In the genomic region with DNA sequence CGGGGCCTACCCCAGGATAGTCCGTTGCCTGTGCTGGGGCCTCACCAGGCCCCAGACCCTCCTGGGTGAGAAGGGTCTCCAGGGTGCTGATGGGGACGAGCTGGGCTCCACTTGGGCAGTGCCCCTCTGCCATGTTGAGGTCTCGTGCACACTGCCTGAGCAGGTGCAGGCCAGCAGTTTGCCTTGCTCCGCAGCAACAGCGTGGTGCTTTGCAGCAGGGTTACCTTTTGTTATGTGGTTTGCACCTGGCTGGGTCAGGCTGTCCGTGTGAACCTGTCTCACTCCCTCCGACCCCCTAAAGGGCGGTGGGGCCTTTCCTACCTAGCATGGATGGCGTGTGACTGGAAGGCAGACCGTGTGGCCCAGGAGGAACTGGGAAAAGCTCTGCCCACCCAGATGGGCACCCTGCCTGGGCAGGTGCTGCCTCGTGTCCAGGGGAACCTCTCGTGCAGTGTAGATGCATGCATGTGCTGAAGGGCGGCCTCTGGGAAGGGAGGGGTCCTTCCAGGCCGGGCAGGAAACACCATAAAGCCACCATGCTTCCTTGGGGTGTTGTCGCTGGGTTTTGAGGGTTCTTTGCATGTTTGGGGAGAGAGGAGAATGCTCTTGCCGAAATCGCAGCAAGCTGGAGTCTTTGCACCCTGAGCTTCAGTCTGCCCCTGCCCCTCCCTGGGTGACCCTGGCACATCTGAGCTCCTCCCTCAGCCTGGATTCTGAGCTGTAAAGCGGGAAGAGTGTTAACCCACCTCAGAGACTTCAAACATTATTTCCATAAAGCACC, we compare ENCODE assay signal across 9 cellular contexts.
DNase-seq lines count a peak whose midpoint lies in the region; ATAC-seq and TF ChIP-seq lines count a peak whose summit lies in the region.
"Had no signal": no experiment of that assay in that cellular context is flagged by ENCODE, and none has a peak within 500 bp of the region (broad histone marks: within the 10 kb centered on the region; RNA-seq: fewer than 3 reads in every experiment).

No MANE protein-coding gene starts in this region.

- no peak overlapping the region for H3K18ac ChIP-seq in trophoblast cell (ENCODE audit: low read length)

- H3K36me3 Mint-ChIP-seq in effector memory CD8-positive, alpha-beta T cell (ENCODE audit: insufficient read depth): no peaks in the 10 kb centered on the region

- ATAC-seq in effector memory CD8-positive, alpha-beta T cell (replicated peaks): no peak

- no peak overlapping the region for H2BK5ac ChIP-seq in trophoblast cell (ENCODE audit: low read depth, low read length, poor library complexity)

- H3K27me3 ChIP-seq in mucosa of stomach (ENCODE audit: control insufficient read depth, insufficient read depth, low read length): no peaks in the 10 kb centered on the region
- peaks cover 31% of the 10 kb centered on the region for H3K27me3 ChIP-seq in trophoblast cell (ENCODE audit: insufficient read depth, low read length)

- no peak overlapping the region for H3K4me2 ChIP-seq in trophoblast cell (ENCODE audit: low read length)
- H3K4me2 ChIP-seq: KMS-11 had no signal

- H2AK5ac ChIP-seq in trophoblast cell (ENCODE audit: low read length): no peak overlapping the region

- no peaks in the 10 kb centered on the region for H3K79me1 ChIP-seq in trophoblast cell (ENCODE audit: low read length)

- H3K27ac Mint-ChIP-seq in effector memory CD8-positive, alpha-beta T cell: peak overlapping the region in 1 of 2 donors; percentile 51

- peaks cover 0 to 32% of the 10 kb centered on the region in 2 donors for H3K27me3 Mint-ChIP-seq in effector memory CD8-positive, alpha-beta T cell

- H3K9me3 Mint-ChIP-seq in effector memory CD8-positive, alpha-beta T cell: no peaks in the 10 kb centered on the region

- peaks cover 15% of the 10 kb centered on the region for H3K36me3 ChIP-seq in mucosa of stomach (ENCODE audit: control insufficient read depth, insufficient read depth, low read length)
- H3K36me3 ChIP-seq in trophoblast cell (ENCODE audit: control insufficient read depth in 1 of 2, insufficient read depth in 2 of 2, low read length in 2 of 2): no peaks in the 10 kb centered on the region

- peak overlapping the region; percentile 96 for H3K9ac ChIP-seq in mucosa of stomach (ENCODE audit: low read length)
- no peak overlapping the region for H3K9ac ChIP-seq in trophoblast cell (ENCODE audit: low read length)
- H3K9ac ChIP-seq: KMS-11 had no signal

- H3K23ac ChIP-seq in trophoblast cell (ENCODE audit: low read length): no peak overlapping the region

- H4K12ac ChIP-seq in trophoblast cell (ENCODE audit: low read depth, low read length): no peak overlapping the region

- H4K8ac ChIP-seq in trophoblast cell (ENCODE audit: low read depth, low read length): no peak overlapping the region

- no peak overlapping the region for H3K14ac ChIP-seq in trophoblast cell (ENCODE audit: low read length)

- peak overlapping the region in 1 of 2 donors; percentile 18 for H3K4me3 Mint-ChIP-seq in effector memory CD8-positive, alpha-beta T cell

- no CpG with 5 or more reads among the region's 19 CpGs for WGBS in trophoblast cell (ENCODE audit: extremely low coverage, insufficient coverage, insufficient read length)

- H2BK12ac ChIP-seq in trophoblast cell (ENCODE audit: low read length): no peak overlapping the region

- DNase-seq in AG09309 (ENCODE audit: low read depth) (no peak), LHCN-M2 (ENCODE audit: low read depth) (peak; percentile 72), NCI-H187 (lab: John Stamatoyannopoulos, UW) (no peak), trophoblast cell (no peak), GOT3 (lab: John Stamatoyannopoulos, UW) (no peak)
- DNase-seq in effector memory CD8-positive, alpha-beta T cell: no peak

- H4K91ac ChIP-seq in trophoblast cell (ENCODE audit: low read depth, low read length): no peak overlapping the region

- H2BK120ac ChIP-seq in trophoblast cell (ENCODE audit: insufficient read depth, low read length, poor library complexity): no peak overlapping the region

- H2AFZ ChIP-seq in trophoblast cell (ENCODE audit: insufficient read depth, low read length, poor library complexity): no peak overlapping the region

- peaks cover 62% of the 10 kb centered on the region for H3K4me1 ChIP-seq in mucosa of stomach (ENCODE audit: control insufficient read depth, insufficient read depth, low read length)
- peaks cover 4 to 5% of the 10 kb centered on the region in 2 experiments for H3K4me1 ChIP-seq in trophoblast cell (ENCODE audit: control insufficient read depth in 1 of 2, insufficient read depth in 2 of 2, low read length in 2 of 2)

- no peak overlapping the region for H3K4ac ChIP-seq in trophoblast cell (ENCODE audit: low read depth, low read length)

- H3K27ac ChIP-seq in cingulate gyrus (ENCODE audit: low read depth, low read length) (peak overlapping the region; percentile 97), trophoblast cell (ENCODE audit: low read depth, low read length) (no peak overlapping the region)
- H3K27ac ChIP-seq: KMS-11 had no signal

- H3K4me3 ChIP-seq in AG09309 (ENCODE audit: control insufficient read depth, low read depth, low read length): peak overlapping the region; percentile 96
- peak overlapping the region; percentile 66 for H3K4me3 ChIP-seq in mucosa of stomach (ENCODE audit: low read length)
- no peak overlapping the region for H3K4me3 ChIP-seq in trophoblast cell (ENCODE audit: low read depth, low read length)

- TF ChIP-seq CTCF in AG09309 (IDR thresholded peaks at IDR 0.05; ENCODE audit: control insufficient read depth, insufficient read depth, low read depth, low read length, missing control alignments): no peak

- H3K9me3 ChIP-seq in mucosa of stomach (ENCODE audit: control insufficient read depth, low read length) (no peaks in the 10 kb centered on the region), trophoblast cell (ENCODE audit: insufficient read depth, low read depth, low read length) (peaks cover 2% of the 10 kb centered on the region)

- peaks cover 10 to 27% of the 10 kb centered on the region in 2 donors for H3K4me1 Mint-ChIP-seq in effector memory CD8-positive, alpha-beta T cell (ENCODE audit: low read depth in 2 of 2)

- no peaks in the 10 kb centered on the region for H3K79me2 ChIP-seq in trophoblast cell (ENCODE audit: control insufficient read depth, insufficient read depth, low read length, poor library complexity)
